Comparison of ENCODE assay signal across 25 cellular contexts in genomic region chr7:12564996-12565764, GRCh38. TPM values are rescaled to one million over a fixed set of nuclear protein-coding genes. Genes with fewer than 3 reads are reported as not detected.
DNase-seq lines count a peak whose midpoint lies in the region; ATAC-seq, FAIRE-seq and TF ChIP-seq lines count a peak whose summit lies in the region.
"Had no signal": no experiment of that assay in that cellular context is flagged by ENCODE, and none has a peak within 500 bp of the region (broad histone marks: within the 10 kb centered on the region; RNA-seq: fewer than 3 reads in every experiment).

No MANE protein-coding gene starts in this region.

- H3K4me1 ChIP-seq in colonic mucosa (peaks cover 5% of the 10 kb centered on the region), osteoblast (ENCODE audit: insufficient read depth, low read length) (peaks cover 11% of the 10 kb centered on the region), gastrocnemius medialis (peaks cover 0 to 4% of the 10 kb centered on the region in 2 donors)
- H3K4me1 ChIP-seq: foreskin keratinocyte had no signal

- H3K4me3 ChIP-seq in colonic mucosa (no peak overlapping the region), osteoblast (ENCODE audit: insufficient read depth, low read length) (no peak overlapping the region), gastrocnemius medialis (no peak overlapping the region)
- H3K4me3 ChIP-seq: GM23338, suprapubic skin had no signal

- H3K36me3 ChIP-seq in colonic mucosa (no peaks in the 10 kb centered on the region), osteoblast (ENCODE audit: insufficient read depth, low read length) (no peaks in the 10 kb centered on the region), gastrocnemius medialis (no peaks in the 10 kb centered on the region)
- H3K36me3 ChIP-seq: suprapubic skin had no signal

- no peak for TF ChIP-seq CTCF in colonic mucosa (IDR thresholded peaks at IDR 0.05)
- TF ChIP-seq CTCF in osteoblast (IDR thresholded peaks at IDR 0.05; ENCODE audit: extremely low read depth, low read depth, low read length) = no peak
- no peak for TF ChIP-seq CTCF in gastrocnemius medialis (IDR thresholded peaks at IDR 0.05 in 4 of 5, conservative IDR thresholded peaks at IDR 0.05 in 1 of 5)
- no peak for TF ChIP-seq CTCF in omental fat pad (IDR thresholded peaks at IDR 0.05)

- H3K9ac ChIP-seq in colonic mucosa (ENCODE audit: low read depth in 2 of 2, low read length in 2 of 2) = no peak overlapping the region

- ATAC-seq in GM19351 (IDR thresholded peaks at IDR 0.05; ENCODE audit: unreplicated experiment) (no peak), gastrocnemius medialis (no peak), omental fat pad (ENCODE audit: low FRiP score) (no peak)
- ATAC-seq: activated CD4-positive, CD25-positive, alpha-beta regulatory T cell treated with anti-CD3 and anti-CD28 coated beads, Interleukin-2, amount 50 U/mL, for 24 hours; foreskin keratinocyte; GM23338 had no signal

- H3K4me2 ChIP-seq in osteoblast (ENCODE audit: insufficient read depth, low read length) = peak overlapping the region; percentile 46
- H3K4me2 ChIP-seq: GM23338 had no signal

- DNase-seq in H54 (ENCODE audit: insufficient read length, low spot score) = no peak
- peak; percentile 86 for DNase-seq in NCI-H226
- DNase-seq in colonic mucosa = no peak
- peak; percentile 86 for DNase-seq in osteoblast (ENCODE audit: insufficient read length, low spot score, missing footprints)
- DNase-seq in gastrocnemius medialis = no peak
- no peak for DNase-seq in omental fat pad (ENCODE audit: low spot score)
- DNase-seq: activated CD4-positive, alpha-beta memory T cell treated with anti-CD3 and anti-CD28 coated beads, Interleukin-2, amount 10 ng/mL, durations not matched to agents 7 days and 5 days; activated effector memory CD4-positive, alpha-beta T cell treated with anti-CD3 and anti-CD28 coated beads, Interleukin-2, amount 50 U/mL, for 16 hours; activated naive CD8-positive, alpha-beta T cell treated with anti-CD3 and anti-CD28 coated beads for 36 hours; effector CD8-positive, alpha-beta T cell; foreskin keratinocyte; KBM-7; mesenchymal stem cell; NCI-H1436 treated with DMSO at 0.1 percent for 48 hours; NCI-H2107; RPMI8226; stimulated activated naive CD4-positive, alpha-beta T cell had no signal

- H2AFZ ChIP-seq in osteoblast (ENCODE audit: low read length) = no peak overlapping the region
- H2AFZ ChIP-seq: GM23338 had no signal

- peak overlapping the region; percentile 36 for H3K27ac ChIP-seq in colonic mucosa
- H3K27ac ChIP-seq in osteoblast (ENCODE audit: low read depth, low read length) = peak overlapping the region; percentile 26
- no peak overlapping the region for H3K27ac ChIP-seq in gastrocnemius medialis
- H3K27ac ChIP-seq: foreskin keratinocyte, suprapubic skin had no signal

- H3K9me3 ChIP-seq in colonic mucosa = no peaks in the 10 kb centered on the region
- H3K9me3 ChIP-seq in osteoblast (ENCODE audit: low read depth, low read length) = no peaks in the 10 kb centered on the region
- no peaks in the 10 kb centered on the region for H3K9me3 ChIP-seq in gastrocnemius medialis
- H3K9me3 ChIP-seq: suprapubic skin had no signal

- FAIRE-seq in H54 (lab: Jason Lieb, UNC) = peak; percentile 65
- FAIRE-seq: GM12891, TTC549, urothelium cell line had no signal

- H3K27me3 ChIP-seq in colonic mucosa = no peaks in the 10 kb centered on the region
- H3K27me3 ChIP-seq in osteoblast (ENCODE audit: insufficient read depth, low read length) = peaks cover 15% of the 10 kb centered on the region
- H3K27me3 ChIP-seq in gastrocnemius medialis = peaks cover 7 to 18% (median 17%) of the 10 kb centered on the region in 3 donors

- no peaks in the 10 kb centered on the region for H3K79me2 ChIP-seq in osteoblast (ENCODE audit: insufficient read depth, low read length)

- no peaks in the 10 kb centered on the region for H4K20me1 ChIP-seq in osteoblast (ENCODE audit: insufficient read depth, low read length)

- intact Hi-C loops in colonic mucosa (cut with DNase I) = no loop called here
- intact Hi-C loops in gastrocnemius medialis (cut with DNase I; ENCODE audit: low total_unique reads) = no loop called here

- TF ChIP-seq POLR2A in H54 (IDR thresholded peaks at IDR 0.05; ENCODE audit: low read depth, low read length) = no peak
- TF ChIP-seq POLR2A in gastrocnemius medialis (IDR thresholded peaks at IDR 0.05) = no peak

- in situ Hi-C loops in gastrocnemius medialis (cut with MboI; ENCODE audit: low sequenced_read_pairs in 4 of 4) = no loop called here

RNA-seq across cellular contexts. Expression of gene SCIN, which starts 5.3 kb away (rescaled TPM):
- total RNA-seq in colonic mucosa (10 to 100 TPM; 20.8 to 57.4 TPM), osteoblast (4.7 TPM in 2 replicates), gastrocnemius medialis (1 to 10 TPM in 2 of 4 donors, under 1 TPM in 1, not detected in 1; 0.09 to 2.4 (median 1.4) TPM), omental fat pad (10 to 100 TPM in 2 of 4 donors, 1 to 10 TPM in 2; 1.4 to 15.7 (median 7.9) TPM)
- total RNA-seq: NCI-H460 had no signal

Comparison
In these comparisons a context has a peak if more than half of its experiments do, and no peak if none do; other contexts are left out.
1. DNase-seq: peak in NCI-H226 (single experiment) and osteoblast (single experiment); none in H54 (single experiment), colonic mucosa (single experiment), gastrocnemius medialis (0 of 2) and omental fat pad (single experiment).
2. H3K27ac ChIP-seq: peak in colonic mucosa (single experiment) and osteoblast (single experiment); none in gastrocnemius medialis (0 of 4).